Comparison of ENCODE assay signal across 8 cellular contexts in genomic region chr6:89940225-89941027, GRCh38. TPM values are rescaled to one million over a fixed set of nuclear protein-coding genes. Genes with fewer than 3 reads are reported as not detected.
A peak's percentile ranks its signal among the peaks of the same experiment; 100 is the strongest.
DNase-seq lines count a peak whose midpoint lies in the region; ATAC-seq and TF ChIP-seq lines count a peak whose summit lies in the region.

No MANE protein-coding gene starts in this region.

- no peak overlapping the region for H3K4me3 Mint-ChIP-seq in activated naive CD4-positive, alpha-beta T cell treated with anti-CD3 and anti-CD28 coated beads for 36 hours

- no peak overlapping the region for H2AFZ ChIP-seq in parathyroid adenoma

- intact Hi-C loops in activated naive CD4-positive, alpha-beta T cell treated with anti-CD3 and anti-CD28 coated beads for 36 hours (cut with micrococcal nuclease), result loop anchor here (1.0 to 5.0 kb wide), 11 partner anchors 12 to 642 kb away; no protein-coding TSS in a partner anchor

- H3K4me2 ChIP-seq in parathyroid adenoma (ENCODE audit: low read length), result no peak overlapping the region

- peak overlapping the region in 3 of 4 donors; percentile 0 to 34 (median 6) for H3K27ac ChIP-seq in gastroesophageal sphincter
- no peak overlapping the region for H3K27ac ChIP-seq in parathyroid adenoma

- H3K27me3 ChIP-seq in gastroesophageal sphincter (no peaks in the 10 kb centered on the region), parathyroid adenoma (ENCODE audit: control insufficient read depth, insufficient read depth, low read length) (no peaks in the 10 kb centered on the region)

- H3K36me3 ChIP-seq in gastroesophageal sphincter (peaks cover 0 to 12% of the 10 kb centered on the region in 2 donors), parathyroid adenoma (ENCODE audit: control insufficient read depth, insufficient read depth, low read length) (no peaks in the 10 kb centered on the region)

- DNase-seq in DMS53 treated with DMSO at 0.1 percent for 48 hours (lab: John Stamatoyannopoulos, UW; ENCODE audit: unreplicated experiment) (peak; percentile 58), NAMALWA (ENCODE audit: low spot score) (peak; percentile 73), SK-MEL-5 (ENCODE audit: low read depth, low spot score) (peak; percentile 85), cortex of kidney (lab: John Stamatoyannopoulos, UW) (no peak)
- DNase-seq in activated naive CD4-positive, alpha-beta T cell treated with anti-CD3 and anti-CD28 coated beads for 36 hours, result peak; percentile 86

- ATAC-seq in GM21825 (IDR thresholded peaks at IDR 0.05; ENCODE audit: unreplicated experiment), result peak; percentile 60
- peak; percentile 82 for ATAC-seq in gastroesophageal sphincter

- peaks cover 3% of the 10 kb centered on the region for H3K79me2 ChIP-seq in parathyroid adenoma

- WGBS in gastroesophageal sphincter (ENCODE audit: low coverage in 1 of 2), 2 donors, result 2 to 35% methylated on average over 5 to 8 of the region's 9 CpGs

- peak overlapping the region; percentile 74 for H3K27ac Mint-ChIP-seq in activated naive CD4-positive, alpha-beta T cell treated with anti-CD3 and anti-CD28 coated beads for 36 hours

- peak in 3 of 4 experiments; percentile 64 to 76 (median 66) for TF ChIP-seq CTCF in gastroesophageal sphincter (IDR thresholded peaks at IDR 0.05)
- peak; percentile 62 for TF ChIP-seq CTCF in parathyroid adenoma (IDR thresholded peaks at IDR 0.05)

- TF ChIP-seq POLR2A in gastroesophageal sphincter (IDR thresholded peaks at IDR 0.05), result no peak

- peaks cover 46% of the 10 kb centered on the region for H3K36me3 Mint-ChIP-seq in activated naive CD4-positive, alpha-beta T cell treated with anti-CD3 and anti-CD28 coated beads for 36 hours (ENCODE audit: low read depth)

- no peaks in the 10 kb centered on the region for H3K27me3 Mint-ChIP-seq in activated naive CD4-positive, alpha-beta T cell treated with anti-CD3 and anti-CD28 coated beads for 36 hours (ENCODE audit: low read depth)

- H3K9me3 Mint-ChIP-seq in activated naive CD4-positive, alpha-beta T cell treated with anti-CD3 and anti-CD28 coated beads for 36 hours, result no peaks in the 10 kb centered on the region

- peaks cover 70% of the 10 kb centered on the region for H3K4me1 Mint-ChIP-seq in activated naive CD4-positive, alpha-beta T cell treated with anti-CD3 and anti-CD28 coated beads for 36 hours (ENCODE audit: low read depth)

- H3K9me3 ChIP-seq in gastroesophageal sphincter (no peaks in the 10 kb centered on the region), parathyroid adenoma (ENCODE audit: control insufficient read depth, low read length) (no peaks in the 10 kb centered on the region)

- CTCF ChIA-PET in activated naive CD4-positive, alpha-beta T cell treated with anti-CD3 and anti-CD28 coated beads for 36 hours (lab: Charles Lee), result interaction anchor here (0.6 to 2.6 kb wide), 70 partner anchors 10 to 547 kb away, joined by 3 to 22 read pairs (median 5); partner anchors contain the start of gene BACH2

- H3K4me1 ChIP-seq in gastroesophageal sphincter (peaks cover 0 to 26% (median 10%) of the 10 kb centered on the region in 3 donors), parathyroid adenoma (no peaks in the 10 kb centered on the region)

- no peak overlapping the region for H3K9ac ChIP-seq in parathyroid adenoma

- H3K4me3 ChIP-seq in gastroesophageal sphincter (no peak overlapping the region), parathyroid adenoma (ENCODE audit: low read depth, low read length) (no peak overlapping the region)

- in situ Hi-C loops in SK-MEL-5 (cut with HindIII; ENCODE audit: low pct_unique_long_range_greater_than_20kb, low sequenced_read_pairs), result no loop called here

- no peak for TF ChIP-seq EP300 in gastroesophageal sphincter (IDR thresholded peaks at IDR 0.05)

RNA-seq across cellular contexts. Expression of gene GJA10, which starts 46.2 kb away (rescaled TPM):
- total RNA-seq in SK-MEL-5 (2014; rRNA removed; shearing (Covaris generic)), result not detected in 2 replicates
- not detected in 2 replicates for polyA plus RNA-seq in SK-MEL-5 (2015; cell fraction: cytosol; rRNA removed)
- polyA plus RNA-seq in SK-MEL-5 (2015; cell fraction: nucleus; rRNA removed), result not detected in 2 replicates
- total RNA-seq in activated naive CD4-positive, alpha-beta T cell treated with anti-CD3 and anti-CD28 coated beads for 36 hours, result not detected
- total RNA-seq in gastroesophageal sphincter, result not detected
